In genomic region chr2:74975016-74975415, GRCh38 we compare ENCODE assay signal across 16 cellular contexts. TPM values are rescaled to one million over a fixed set of nuclear protein-coding genes. Genes with fewer than 3 reads are reported as not detected.
DNase-seq lines count a peak whose midpoint lies in the region; ATAC-seq and TF ChIP-seq lines count a peak whose summit lies in the region.
"Had no signal": no experiment of that assay in that cellular context is flagged by ENCODE, and none has a peak within 500 bp of the region (broad histone marks: within the 10 kb centered on the region; RNA-seq: fewer than 3 reads in every experiment).

No MANE protein-coding gene starts in this region.

- H2BK120ac ChIP-seq in trophoblast cell (ENCODE audit: insufficient read depth, low read length, poor library complexity) = no peak overlapping the region

- H3K36me3 Mint-ChIP-seq in GM23338 (ENCODE audit: low read depth) = peaks cover 2% of the 10 kb centered on the region; the same call in 2 of the 3 replicates

- H3K9me3 ChIP-seq in GM23248 (ENCODE audit: low read depth) (no peaks in the 10 kb centered on the region), trophoblast cell (ENCODE audit: insufficient read depth, low read depth, low read length) (no peaks in the 10 kb centered on the region), gastroesophageal sphincter (no peaks in the 10 kb centered on the region)

- ATAC-seq in GM23338 (no peak), gastroesophageal sphincter (no peak)
- ATAC-seq: PC-3, T-helper 17 cell had no signal

- H3K4me3 Mint-ChIP-seq in GM23338 = no peak overlapping the region
- H3K4me3 Mint-ChIP-seq: B cell, T-helper 17 cell had no signal

- no peaks in the 10 kb centered on the region for H3K79me1 ChIP-seq in trophoblast cell (ENCODE audit: low read length)

- no peak overlapping the region for H3K18ac ChIP-seq in trophoblast cell (ENCODE audit: low read length)

- H3K4me3 ChIP-seq in GM23248 (no peak overlapping the region), trophoblast cell (ENCODE audit: low read depth, low read length) (no peak overlapping the region), GM23338 (no peak overlapping the region), gastroesophageal sphincter (no peak overlapping the region)

- H3K9ac ChIP-seq in GM23248 = no peak overlapping the region
- no peak overlapping the region for H3K9ac ChIP-seq in trophoblast cell (ENCODE audit: low read length)

- H4K20me1 ChIP-seq in GM23248 (ENCODE audit: insufficient read depth) (no peaks in the 10 kb centered on the region), GM23338 (replicated peaks; ENCODE audit: insufficient read depth) (no peaks in the 10 kb centered on the region)

- H4K91ac ChIP-seq in trophoblast cell (ENCODE audit: low read depth, low read length) = no peak overlapping the region

- peaks cover 4% of the 10 kb centered on the region for H3K27me3 Mint-ChIP-seq in GM23338 (ENCODE audit: insufficient read depth, low read depth, poor library complexity)
- H3K27me3 Mint-ChIP-seq: B cell; CD4-positive, CD25-positive, alpha-beta regulatory T cell; T-helper 17 cell had no signal

- no peaks in the 10 kb centered on the region; the same call in 2 of the 3 replicates for H3K9me3 Mint-ChIP-seq in GM23338
- H3K9me3 Mint-ChIP-seq: CD4-positive, CD25-positive, alpha-beta regulatory T cell had no signal

- H3K23ac ChIP-seq in trophoblast cell (ENCODE audit: low read length) = no peak overlapping the region

- TF ChIP-seq EP300 in gastroesophageal sphincter (IDR thresholded peaks at IDR 0.05) = no peak

- H3F3A ChIP-seq in GM23248 (ENCODE audit: insufficient read depth) (no peaks in the 10 kb centered on the region), GM23338 (replicated peaks; ENCODE audit: low read depth) (no peaks in the 10 kb centered on the region)

- no peak overlapping the region for H2BK12ac ChIP-seq in trophoblast cell (ENCODE audit: low read length)

- no peak overlapping the region for H2BK5ac ChIP-seq in trophoblast cell (ENCODE audit: low read depth, low read length, poor library complexity)

- H2AFZ ChIP-seq in GM23248 (no peak overlapping the region), trophoblast cell (ENCODE audit: insufficient read depth, low read length, poor library complexity) (no peak overlapping the region), GM23338 (no peak overlapping the region)

- H4K8ac ChIP-seq in trophoblast cell (ENCODE audit: low read depth, low read length) = no peak overlapping the region

- 70 to 82% methylated on average over 7 of the region's 7 CpGs for WGBS in GM23248 (ENCODE audit: low coverage in 1 of 2, low lambda C conversion rate in 2 of 2, missing lambda C conversion rate in 2 of 2), 2 experiments
- WGBS in trophoblast cell (ENCODE audit: extremely low coverage, insufficient coverage, insufficient read length) = no CpG with 5 or more reads among the region's 7 CpGs
- WGBS in gastroesophageal sphincter (ENCODE audit: low coverage in 1 of 2), 2 donors = 91 to 94% methylated on average over 5 to 7 of the region's 7 CpGs

- no peak overlapping the region for H3K14ac ChIP-seq in trophoblast cell (ENCODE audit: low read length)

- no peaks in the 10 kb centered on the region for H3K79me2 ChIP-seq in GM23248 (ENCODE audit: insufficient read depth)
- no peaks in the 10 kb centered on the region for H3K79me2 ChIP-seq in trophoblast cell (ENCODE audit: control insufficient read depth, insufficient read depth, low read length, poor library complexity)
- H3K79me2 ChIP-seq in GM23338 (replicated peaks; ENCODE audit: insufficient read depth) = no peaks in the 10 kb centered on the region

- H3K36me3 ChIP-seq in GM23248 (ENCODE audit: low read depth) = no peaks in the 10 kb centered on the region
- no peaks in the 10 kb centered on the region for H3K36me3 ChIP-seq in trophoblast cell (ENCODE audit: control insufficient read depth in 1 of 2, insufficient read depth in 2 of 2, low read length in 2 of 2)
- H3K36me3 ChIP-seq in GM23338 (ENCODE audit: insufficient read depth) = no peaks in the 10 kb centered on the region
- peaks cover 0 to 6% of the 10 kb centered on the region in 2 donors for H3K36me3 ChIP-seq in gastroesophageal sphincter

- H3K27ac Mint-ChIP-seq in GM23338 = no peak overlapping the region
- H3K27ac Mint-ChIP-seq: B cell; CD4-positive, CD25-positive, alpha-beta regulatory T cell; T-helper 17 cell had no signal

- no peaks in the 10 kb centered on the region for H3K4me1 Mint-ChIP-seq in GM23338

- H3K27ac ChIP-seq in GM23248 (no peak overlapping the region), trophoblast cell (ENCODE audit: low read depth, low read length) (no peak overlapping the region), GM23338 (ENCODE audit: low read depth) (no peak overlapping the region), gastroesophageal sphincter (no peak overlapping the region)
- H3K27ac ChIP-seq: RWPE1 had no signal

- H4K12ac ChIP-seq in trophoblast cell (ENCODE audit: low read depth, low read length) = no peak overlapping the region

- H3K27me3 ChIP-seq in GM23248 (replicated peaks; ENCODE audit: insufficient read depth) (no peaks in the 10 kb centered on the region), trophoblast cell (ENCODE audit: insufficient read depth, low read length) (no peaks in the 10 kb centered on the region), GM23338 (ENCODE audit: insufficient read depth) (no peaks in the 10 kb centered on the region), gastroesophageal sphincter (no peaks in the 10 kb centered on the region)

- peak; percentile 8 for DNase-seq in GM23248
- peak; percentile 0 for DNase-seq in NCI-H69 (lab: John Stamatoyannopoulos, UW)
- DNase-seq in amniotic epithelial cell (ENCODE audit: low read depth) = peak; percentile 83
- peak; percentile 89 to 91 for DNase-seq in trophoblast cell
- no peak for DNase-seq in GM23338 (ENCODE audit: low spot score)
- DNase-seq in NCI-H1092 (lab: John Stamatoyannopoulos, UW) = no peak
- DNase-seq: CD4-positive, CD25-positive, alpha-beta regulatory T cell; GOT3; MV-4-11; NCI-H1694 treated with DMSO at 0.1 percent for 48 hours; NCI-H2107; PC-3; T-helper 17 cell had no signal

- H3K9me2 ChIP-seq in GM23248 (ENCODE audit: insufficient read depth) (no peaks in the 10 kb centered on the region), GM23338 (ENCODE audit: insufficient read depth) (no peaks in the 10 kb centered on the region)

- no peak for TF ChIP-seq POLR2A in gastroesophageal sphincter (IDR thresholded peaks at IDR 0.05)

- in situ Hi-C loops in GM23248 (cut with MboI) = no loop called here

- H3K4me1 ChIP-seq in GM23248 (ENCODE audit: insufficient read depth) (no peaks in the 10 kb centered on the region), trophoblast cell (ENCODE audit: control insufficient read depth in 1 of 2, insufficient read depth in 2 of 2, low read length in 2 of 2) (peaks cover 2 to 4% of the 10 kb centered on the region in 2 experiments), GM23338 (ENCODE audit: insufficient read depth) (no peaks in the 10 kb centered on the region), gastroesophageal sphincter (no peaks in the 10 kb centered on the region)

- 0 out of 4 replicates have a peak, but pooled peaks of 1 of the 2 experiments have one; percentile 12 for TF ChIP-seq CTCF in GM23338 (conservative IDR thresholded peaks at IDR 0.05; ENCODE audit: low read depth in 2 of 2)
- no peak for TF ChIP-seq CTCF in gastroesophageal sphincter (IDR thresholded peaks at IDR 0.05)

- no peak overlapping the region for H3K4ac ChIP-seq in trophoblast cell (ENCODE audit: low read depth, low read length)

- H3K4me2 ChIP-seq in GM23248 (ENCODE audit: unreplicated experiment) (no peak overlapping the region), trophoblast cell (ENCODE audit: low read length) (no peak overlapping the region), GM23338 (no peak overlapping the region)

- no peak overlapping the region for H2AK5ac ChIP-seq in trophoblast cell (ENCODE audit: low read length)

TF ChIP-seq in GM23338, 12 proteins besides CTCF, POLR2A, EP300 and RAD21 (continues in another document):
- TF ChIP-seq ZNF114 (CRISPR knock-in tag; IDR thresholded peaks at IDR 0.05) = no peak
- TF ChIP-seq CREB1 (CRISPR knock-in tag; IDR thresholded peaks at IDR 0.05; ENCODE audit: low read depth) = no peak
- no peak for TF ChIP-seq STAT1 (IDR thresholded peaks at IDR 0.05; ENCODE audit: unreplicated experiment)
- TF ChIP-seq, protein P1, sequence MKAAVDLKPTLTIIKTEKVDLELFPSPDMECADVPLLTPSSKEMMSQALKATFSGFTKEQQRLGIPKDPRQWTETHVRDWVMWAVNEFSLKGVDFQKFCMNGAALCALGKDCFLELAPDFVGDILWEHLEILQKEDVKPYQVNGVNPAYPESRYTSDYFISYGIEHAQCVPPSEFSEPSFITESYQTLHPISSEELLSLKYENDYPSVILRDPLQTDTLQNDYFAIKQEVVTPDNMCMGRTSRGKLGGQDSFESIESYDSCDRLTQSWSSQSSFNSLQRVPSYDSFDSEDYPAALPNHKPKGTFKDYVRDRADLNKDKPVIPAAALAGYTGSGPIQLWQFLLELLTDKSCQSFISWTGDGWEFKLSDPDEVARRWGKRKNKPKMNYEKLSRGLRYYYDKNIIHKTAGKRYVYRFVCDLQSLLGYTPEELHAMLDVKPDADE (IDR thresholded peaks at IDR 0.05) = no peak
- no peak for TF ChIP-seq EZH2phosphoT487 (IDR thresholded peaks at IDR 0.05; ENCODE audit: unreplicated experiment)
- TF ChIP-seq JUNB (IDR thresholded peaks at IDR 0.05; ENCODE audit: unreplicated experiment) = no peak
- no peak for TF ChIP-seq POLR2AphosphoS5 (IDR thresholded peaks at IDR 0.05; ENCODE audit: low read depth)

RNA-seq across cellular contexts. Expression of gene POLE4, which starts 16.6 kb away (rescaled TPM):
- 16.3 and 20.6 TPM in 2 replicates for total RNA-seq in GM23248 (2014; rRNA removed; shearing (Covaris generic))
- 134 and 145 TPM in 2 replicates for polyA plus RNA-seq in GM23248 (2016; fragmentation: Nextera tagmentation; extraction: Ambion mirVana)
- 13.3 and 14.5 TPM in 2 replicates for polyA plus RNA-seq in trophoblast cell (2013)
- 20.9 and 24.4 TPM in 2 replicates for total RNA-seq in GM23338 (2014; rRNA removed; shearing (Covaris generic))
- 105 and 106 TPM in 2 replicates for polyA plus RNA-seq in GM23338 (2016; fragmentation: Nextera tagmentation; extraction: Ambion mirVana)
- 10 to 100 TPM; 17.7 to 34.1 (median 24.8) TPM for total RNA-seq in gastroesophageal sphincter

Comparison
In these comparisons a context has a peak if more than half of its experiments do, and no peak if none do; other contexts are left out.
1. DNase-seq: peak in GM23248 (single experiment), NCI-H69 (single experiment), amniotic epithelial cell (single experiment) and trophoblast cell (2 of 2); none in GM23338 (single experiment) and NCI-H1092 (single experiment).